ENCODE assay signal across 17 cellular contexts in genomic region chr10:51137741-51138529, GRCh38.
DNase-seq lines count a peak whose midpoint lies in the region; ATAC-seq and TF ChIP-seq lines count a peak whose summit lies in the region.
"Had no signal": no experiment of that assay in that cellular context is flagged by ENCODE, and none has a peak within 500 bp of the region (broad histone marks: within the 10 kb centered on the region; RNA-seq: fewer than 3 reads in every experiment).

No MANE protein-coding gene starts in this region.

- H2BK5ac ChIP-seq in neuronal stem cell (ENCODE audit: low read length) = no peak overlapping the region

- H4K91ac ChIP-seq in neuronal stem cell (ENCODE audit: low read depth, low read length, poor library complexity) = no peak overlapping the region

- H3K27ac ChIP-seq in fibroblast of lung (ENCODE audit: insufficient read depth, low read length) = peak overlapping the region; percentile 34
- H3K27ac ChIP-seq in neuronal stem cell (replicated peaks; ENCODE audit: low read length) = no peak overlapping the region
- H3K27ac ChIP-seq: coronary artery, prostate gland had no signal

- H3K4me1 ChIP-seq in fibroblast of lung (ENCODE audit: control insufficient read depth, extremely low read depth, insufficient read depth, low read length) (peaks cover 6% of the 10 kb centered on the region), neuronal stem cell (ENCODE audit: control insufficient read depth in 2 of 2, insufficient read depth in 1 of 2, low read depth in 1 of 2, low read length in 2 of 2) (peaks cover 2 to 5% of the 10 kb centered on the region in 2 donors)
- H3K4me1 ChIP-seq: prostate gland had no signal

- H4K20me1 ChIP-seq in fibroblast of lung (ENCODE audit: control insufficient read depth, extremely low read depth, insufficient read depth, low read length) = no peaks in the 10 kb centered on the region

- H3K23ac ChIP-seq in neuronal stem cell (ENCODE audit: low read depth, low read length, poor library complexity) = no peak overlapping the region

- no peak for TF ChIP-seq CTCF in AG09309 (IDR thresholded peaks at IDR 0.05; ENCODE audit: control insufficient read depth, insufficient read depth, low read depth, low read length, missing control alignments)
- no peak for TF ChIP-seq CTCF in fibroblast of lung (conservative IDR thresholded peaks at IDR 0.05 in 1 of 2, IDR thresholded peaks at IDR 0.05 in 1 of 2; ENCODE audit: low read depth in 1 of 2, low read length in 2 of 2)

- ATAC-seq in GM19467 (IDR thresholded peaks at IDR 0.05; ENCODE audit: unreplicated experiment) (peak; percentile 48), HG03571 (IDR thresholded peaks at IDR 0.05; ENCODE audit: unreplicated experiment) (peak; percentile 65), HG03521 (IDR thresholded peaks at IDR 0.05; ENCODE audit: unreplicated experiment) (no peak)

- no peak overlapping the region for H2BK12ac ChIP-seq in neuronal stem cell (ENCODE audit: low read length)

- H3K79me2 ChIP-seq in fibroblast of lung (ENCODE audit: control insufficient read depth, insufficient read depth, low read length) = peaks cover 5% of the 10 kb centered on the region

- H3K14ac ChIP-seq in neuronal stem cell (ENCODE audit: low read length) = no peak overlapping the region

- H3K4ac ChIP-seq in neuronal stem cell (ENCODE audit: low read length) = no peak overlapping the region

- H3K36me3 ChIP-seq in fibroblast of lung (ENCODE audit: control insufficient read depth, insufficient read depth, low read length) (no peaks in the 10 kb centered on the region), neuronal stem cell (replicated peaks in 1 of 2; ENCODE audit: control insufficient read depth in 2 of 2, insufficient read depth in 2 of 2, low read length in 2 of 2) (no peaks in the 10 kb centered on the region)
- H3K36me3 ChIP-seq: prostate gland, stomach had no signal

- H3K4me3 ChIP-seq in AG09309 (ENCODE audit: control insufficient read depth, low read depth, low read length) = no peak overlapping the region
- no peak overlapping the region for H3K4me3 ChIP-seq in fibroblast of lung (replicated peaks in 1 of 4; ENCODE audit: control extremely low read depth in 1 of 4, insufficient read depth in 1 of 4, low read depth in 3 of 4, low read length in 4 of 4)
- no peak overlapping the region for H3K4me3 ChIP-seq in neuronal stem cell (ENCODE audit: low read length in 2 of 2)
- H3K4me3 ChIP-seq: coronary artery, prostate gland, stomach had no signal

- H2BK15ac ChIP-seq in neuronal stem cell (ENCODE audit: low read length) = no peak overlapping the region

- no peak overlapping the region for H4K8ac ChIP-seq in neuronal stem cell (ENCODE audit: low read depth, low read length)

- peak; percentile 53 for DNase-seq in AG09309 (ENCODE audit: low read depth)
- peak; percentile 60 to 77 for DNase-seq in fibroblast of lung (ENCODE audit: low read depth in 2 of 2)
- DNase-seq in neuronal stem cell (ENCODE audit: low spot score) = no peak
- DNase-seq in NCI-H510A (lab: John Stamatoyannopoulos, UW) = no peak
- no peak for DNase-seq in erythroblast (lab: John Stamatoyannopoulos, UW)
- DNase-seq: activated CD4-positive, alpha-beta T cell treated with anti-CD3 and anti-CD28 coated beads, Interleukin-2, amount 10 ng/mL, durations not matched to agents 7 days and 5 days; activated naive CD4-positive, alpha-beta T cell treated with Interleukin-2 at 50 U/mL for 16 hours; hippocampal formation; NCI-H146; stimulated activated CD4-positive, alpha-beta T cell treated with anti-CD3 and anti-CD28 coated beads, Interleukin-4, amount 100 ng/mL, for 24 hours; stomach; T-helper 1 cell had no signal

- H3K9ac ChIP-seq in fibroblast of lung (ENCODE audit: insufficient read depth, low read length) (no peak overlapping the region), neuronal stem cell (ENCODE audit: low read depth, low read length, poor library complexity) (no peak overlapping the region)

- no peaks in the 10 kb centered on the region for H3K9me3 ChIP-seq in fibroblast of lung (ENCODE audit: control insufficient read depth, insufficient read depth, low read depth, low read length)
- H3K9me3 ChIP-seq in neuronal stem cell (replicated peaks in 1 of 2; ENCODE audit: control insufficient read depth in 2 of 2, insufficient read depth in 1 of 2, low read depth in 1 of 2, low read length in 2 of 2) = no peaks in the 10 kb centered on the region
- H3K9me3 ChIP-seq: prostate gland, stomach had no signal

- H3K4me2 ChIP-seq in fibroblast of lung (ENCODE audit: extremely low read depth, insufficient read depth, low read length) = peak overlapping the region; percentile 19
- H3K4me2 ChIP-seq in neuronal stem cell (ENCODE audit: insufficient read depth, low read length, poor library complexity, severe bottlenecking) = no peak overlapping the region

- no peak overlapping the region for H3K18ac ChIP-seq in neuronal stem cell (ENCODE audit: low read length)

- no peak overlapping the region for H2BK120ac ChIP-seq in neuronal stem cell (ENCODE audit: low read depth, low read length)

- H3K27me3 ChIP-seq in fibroblast of lung (ENCODE audit: control insufficient read depth, insufficient read depth, low read length) = no peaks in the 10 kb centered on the region
- H3K27me3 ChIP-seq in neuronal stem cell (ENCODE audit: control insufficient read depth in 3 of 3, insufficient read depth in 3 of 3, low read depth in 1 of 3, low read length in 3 of 3) = no peaks in the 10 kb centered on the region
- H3K27me3 ChIP-seq: stomach had no signal

- no peak for TF ChIP-seq POLR2A in erythroblast (IDR thresholded peaks at IDR 0.05; ENCODE audit: low read length)

- H2AFZ ChIP-seq in fibroblast of lung (ENCODE audit: low read length) = no peak overlapping the region
- H2AFZ ChIP-seq in neuronal stem cell (ENCODE audit: low read length) = no peak overlapping the region

- WGBS in neuronal stem cell (ENCODE audit: extremely low coverage in 2 of 2, insufficient read length in 2 of 2, insufficient replicate concordance in 1 of 2), 2 donors = no CpG with 5 or more reads among the region's 2 CpGs

- no peaks in the 10 kb centered on the region for H3K79me1 ChIP-seq in neuronal stem cell (ENCODE audit: low read depth, low read length)

- no peak overlapping the region for H2AK5ac ChIP-seq in neuronal stem cell (ENCODE audit: low read depth, low read length)

Comparison
In these comparisons a context has a peak if more than half of its experiments do, and no peak if none do; other contexts are left out.
1. DNase-seq: peak in AG09309 (single experiment) and fibroblast of lung (2 of 2); none in neuronal stem cell (single experiment), NCI-H510A (single experiment) and erythroblast (0 of 2).